9 cellular contexts compared by ENCODE assay signal in the genomic region with DNA sequence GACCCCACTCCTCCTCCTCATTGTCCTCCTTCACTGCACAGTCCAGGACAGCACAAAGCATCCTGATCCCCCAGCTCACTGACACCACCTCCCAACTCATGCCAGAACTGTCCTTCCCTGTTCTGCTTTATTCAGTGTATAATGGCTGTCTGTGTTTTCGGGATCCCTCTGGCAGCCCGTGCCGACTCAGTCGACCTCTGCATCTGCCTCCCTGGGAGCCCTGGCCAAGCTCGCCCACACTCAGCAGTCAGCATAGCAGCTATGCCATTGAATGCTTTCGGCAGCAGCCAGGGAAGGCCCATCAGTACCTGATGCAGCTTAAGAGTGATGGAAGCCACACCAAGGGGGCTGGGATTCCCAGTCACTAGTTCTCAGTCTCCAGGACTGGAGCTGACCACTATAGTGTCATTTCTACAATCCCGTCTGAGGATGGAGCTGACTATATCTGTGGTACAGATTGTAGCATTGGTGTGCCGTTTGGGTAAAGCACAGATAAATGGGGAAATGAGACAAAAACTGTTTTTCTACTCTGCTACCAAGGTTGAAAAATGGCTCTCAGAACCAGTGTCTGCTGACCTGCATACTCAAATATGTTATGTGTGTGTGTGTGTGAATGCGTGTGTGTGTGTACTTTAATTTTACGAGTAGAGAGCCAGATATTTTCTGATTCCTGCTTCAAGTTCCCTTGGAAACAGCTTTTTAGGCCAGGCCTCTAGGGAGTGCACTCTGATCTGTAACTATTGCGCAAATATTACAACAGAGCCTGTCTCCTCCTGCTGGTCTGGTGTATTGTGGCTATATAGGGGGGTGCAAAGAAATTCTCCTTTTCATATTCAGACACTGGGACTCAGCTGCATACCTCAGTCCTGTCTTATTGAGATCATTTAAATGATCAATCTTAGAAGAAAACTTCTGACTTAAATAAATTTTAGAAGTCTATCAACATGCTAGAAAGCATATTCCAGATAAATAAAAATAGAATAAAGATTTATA.
DNase-seq lines count a peak whose midpoint lies in the region; ATAC-seq and TF ChIP-seq lines count a peak whose summit lies in the region.
"Had no signal": no experiment of that assay in that cellular context is flagged by ENCODE, and none has a peak within 500 bp of the region (broad histone marks: within the 10 kb centered on the region; RNA-seq: fewer than 3 reads in every experiment).

No MANE protein-coding gene starts in this region.

- H3K9me3 ChIP-seq in neutrophil = no peaks in the 10 kb centered on the region

- H3K36me3 ChIP-seq in neutrophil = no peaks in the 10 kb centered on the region

- H3K27me3 Mint-ChIP-seq in CD14-positive monocyte (ENCODE audit: low read depth in 3 of 3) = peaks cover 0 to 3% (median 0%) of the 10 kb centered on the region in 3 donors
- H3K27me3 Mint-ChIP-seq in activated naive CD4-positive, alpha-beta T cell treated with anti-CD3 and anti-CD28 coated beads for 36 hours (ENCODE audit: low read depth) = peaks cover 20% of the 10 kb centered on the region

- H3K4me1 Mint-ChIP-seq in CD14-positive monocyte = peaks cover 47% of the 10 kb centered on the region
- no peaks in the 10 kb centered on the region for H3K4me1 Mint-ChIP-seq in activated naive CD4-positive, alpha-beta T cell treated with anti-CD3 and anti-CD28 coated beads for 36 hours (ENCODE audit: low read depth)
- H3K4me1 Mint-ChIP-seq: activated CD4-positive, alpha-beta T cell treated with anti-CD3 and anti-CD28 coated beads, Interleukin-2, amount 10 ng/mL, durations not matched to agents 24 days and 14 days had no signal

- H3K27me3 ChIP-seq in neutrophil = no peaks in the 10 kb centered on the region

- intact Hi-C loops in CD14-positive monocyte (cut with micrococcal nuclease) = loop anchor here (5.0 kb wide), 3 partner anchors 36 to 96 kb away; no protein-coding TSS in a partner anchor
- intact Hi-C loops in activated naive CD4-positive, alpha-beta T cell treated with anti-CD3 and anti-CD28 coated beads for 36 hours (cut with micrococcal nuclease) = loop anchor here (5.0 kb wide), 1 partner anchor 146 kb away; no protein-coding TSS in a partner anchor

- H3K27ac ChIP-seq in cingulate gyrus (ENCODE audit: low read depth, low read length) (peak overlapping the region; percentile 31), neutrophil (peak overlapping the region; percentile 77)

- H3K36me3 Mint-ChIP-seq in CD14-positive monocyte = no peaks in the 10 kb centered on the region
- no peaks in the 10 kb centered on the region for H3K36me3 Mint-ChIP-seq in activated naive CD4-positive, alpha-beta T cell treated with anti-CD3 and anti-CD28 coated beads for 36 hours (ENCODE audit: low read depth)

- H3K9me3 Mint-ChIP-seq in CD14-positive monocyte = peaks cover 0 to 2% (median 0%) of the 10 kb centered on the region in 7 donors
- H3K9me3 Mint-ChIP-seq in activated naive CD4-positive, alpha-beta T cell treated with anti-CD3 and anti-CD28 coated beads for 36 hours = no peaks in the 10 kb centered on the region
- H3K9me3 Mint-ChIP-seq: activated CD4-positive, alpha-beta T cell treated with anti-CD3 and anti-CD28 coated beads, Interleukin-2, amount 10 ng/mL, durations not matched to agents 24 days and 14 days had no signal

- CTCF ChIA-PET in activated naive CD4-positive, alpha-beta T cell treated with anti-CD3 and anti-CD28 coated beads for 36 hours (lab: Charles Lee) = interaction anchor here (0.7 to 2.5 kb wide), 16 partner anchors 9 to 167 kb away, joined by 3 to 10 read pairs (median 4); no protein-coding TSS in a partner anchor

- DNase-seq in CD14-positive monocyte (ENCODE audit: low spot score) (no peak), NCI-H1694 treated with DMSO at 0.1 percent for 48 hours (lab: John Stamatoyannopoulos, UW) (peak; percentile 82), iPS-NIHi11 (ENCODE audit: low spot score) (no peak)
- DNase-seq in activated naive CD4-positive, alpha-beta T cell treated with anti-CD3 and anti-CD28 coated beads for 36 hours = no peak

- no peak for ATAC-seq in HG02981 (IDR thresholded peaks at IDR 0.05; ENCODE audit: unreplicated experiment)
- no peak for ATAC-seq in GM21723 (IDR thresholded peaks at IDR 0.05; ENCODE audit: unreplicated experiment)

- peak overlapping the region in 1 of 2 experiments; percentile 13 for H3K4me3 ChIP-seq in neutrophil (ENCODE audit: low read depth in 1 of 2, low read length in 1 of 2)

- peak overlapping the region; percentile 93 to 99 (median 96) for H3K27ac Mint-ChIP-seq in CD14-positive monocyte
- no peak overlapping the region for H3K27ac Mint-ChIP-seq in activated naive CD4-positive, alpha-beta T cell treated with anti-CD3 and anti-CD28 coated beads for 36 hours
- H3K27ac Mint-ChIP-seq: activated CD4-positive, alpha-beta T cell treated with anti-CD3 and anti-CD28 coated beads, Interleukin-2, amount 10 ng/mL, durations not matched to agents 24 days and 14 days had no signal

- peak overlapping the region in 1 of 2 donors; percentile 54 for H3K4me3 Mint-ChIP-seq in CD14-positive monocyte
- H3K4me3 Mint-ChIP-seq in activated naive CD4-positive, alpha-beta T cell treated with anti-CD3 and anti-CD28 coated beads for 36 hours = no peak overlapping the region
- H3K4me3 Mint-ChIP-seq: activated CD4-positive, alpha-beta T cell treated with anti-CD3 and anti-CD28 coated beads, Interleukin-2, amount 10 ng/mL, durations not matched to agents 24 days and 14 days had no signal

- peaks cover 42 to 44% of the 10 kb centered on the region in 2 experiments for H3K4me1 ChIP-seq in neutrophil (ENCODE audit: control insufficient read depth in 1 of 2, insufficient read depth in 1 of 2, low read depth in 1 of 2, low read length in 1 of 2)

- TF ChIP-seq CTCF in CD14-positive monocyte (IDR thresholded peaks at IDR 0.05) = peak; percentile 47
- no peak for TF ChIP-seq CTCF in neutrophil (IDR thresholded peaks at IDR 0.05)
